In genomic region chr16:51224317-51224716, GRCh38 we compare ENCODE assay signal across 34 cellular contexts.
DNase-seq lines count a peak whose midpoint lies in the region; ATAC-seq, FAIRE-seq and TF ChIP-seq lines count a peak whose summit lies in the region.
"Had no signal": no experiment of that assay in that cellular context is flagged by ENCODE, and none has a peak within 500 bp of the region (broad histone marks: within the 10 kb centered on the region; RNA-seq: fewer than 3 reads in every experiment).

No MANE protein-coding gene starts in this region.

- no peak overlapping the region for H3K18ac ChIP-seq in H1 (ENCODE audit: extremely low read depth, low read length)

- H3K23ac ChIP-seq in H1 (ENCODE audit: insufficient read length): no peak overlapping the region

- CTCF ChIA-PET in HepG2 (lab: Yijun Ruan, JAX; ENCODE audit: low intra/inter-chr PET ratio, low total read pairs): no interaction called here
- CTCF ChIA-PET in H1 (lab: Charles Lee; ENCODE audit: partially characterized antibody): interaction anchor here (1.3 kb wide), 1 partner anchor 22 kb away, joined by 4 read pairs; no protein-coding TSS in a partner anchor
- CTCF ChIA-PET in PC-3 (lab: Charles Lee): no interaction called here

- H3F3A ChIP-seq in PC-3 (ENCODE audit: low read length, unreplicated experiment): no peaks in the 10 kb centered on the region

- POLR2A ChIA-PET in HepG2 (lab: Yijun Ruan, JAX) (no interaction called here), H1 (lab: Charles Lee; ENCODE audit: partially characterized antibody) (no interaction called here), PC-3 (lab: Charles Lee; ENCODE audit: unreplicated experiment) (no interaction called here)

- H3K4me3 ChIP-seq in HepG2 (replicated peaks in 1 of 3; ENCODE audit: insufficient read depth in 1 of 3, low read depth in 2 of 3, low read length in 3 of 3) (no peak overlapping the region), right lobe of liver (no peak overlapping the region), bronchial epithelial cell (ENCODE audit: low read depth, low read length) (no peak overlapping the region), H1 (ENCODE audit: extremely low read depth in 1 of 4, insufficient read depth in 2 of 4, low read depth in 3 of 4, low read length in 4 of 4) (no peak overlapping the region), esophagus muscularis mucosa (no peak overlapping the region), PC-3 (ENCODE audit: low read length) (no peak overlapping the region), upper lobe of left lung (no peak overlapping the region)
- H3K4me3 ChIP-seq: A549; BLaER1; BLaER1 treated with 17β-estradiol and CSF1 and Interleukin-3, amounts not matched to agents 10 nM and 100 nM had no signal

- TF ChIP-seq RAD21 in HepG2 (CRISPR knock-in tag; IDR thresholded peaks at IDR 0.05) (no peak), H1 (IDR thresholded peaks at IDR 0.05 in 1 of 2, conservative IDR thresholded peaks at IDR 0.05 in 1 of 2; ENCODE audit: low read depth in 2 of 2, low read length in 2 of 2) (no peak)

- H2AK5ac ChIP-seq in H1 (ENCODE audit: low read depth, low read length): no peak overlapping the region

- H3K14ac ChIP-seq in H1 (ENCODE audit: insufficient read length): no peak overlapping the region

- H2BK20ac ChIP-seq in H1 (ENCODE audit: low read length): no peak overlapping the region

- H3K4ac ChIP-seq in H1 (replicated peaks; ENCODE audit: insufficient read length, low read depth, low read length): no peak overlapping the region

- no peak overlapping the region for H3K9ac ChIP-seq in HepG2 (ENCODE audit: insufficient read depth, low read depth, low read length)
- no peak overlapping the region for H3K9ac ChIP-seq in H1 (replicated peaks in 1 of 4; ENCODE audit: extremely low read depth in 1 of 4, low read depth in 3 of 4, low read length in 3 of 4)
- H3K9ac ChIP-seq in PC-3 (ENCODE audit: low read length): no peak overlapping the region
- H3K9ac ChIP-seq: BLaER1; BLaER1 treated with 17β-estradiol and CSF1 and Interleukin-3, amounts not matched to agents 10 nM and 100 nM had no signal

- H3K4me2 ChIP-seq in HepG2 (ENCODE audit: low read depth, low read length) (no peak overlapping the region), H1 (ENCODE audit: insufficient read depth in 1 of 2, low read depth in 2 of 2, low read length in 2 of 2) (no peak overlapping the region), PC-3 (ENCODE audit: low read length) (no peak overlapping the region)
- H3K4me2 ChIP-seq: A549; BLaER1; BLaER1 treated with 17β-estradiol and CSF1 and Interleukin-3, amounts not matched to agents 10 nM and 100 nM had no signal

- no peak overlapping the region for H2BK120ac ChIP-seq in H1 (replicated peaks; ENCODE audit: low read depth, low read length)

- no peaks in the 10 kb centered on the region for H3K27me3 ChIP-seq in HepG2 (ENCODE audit: control insufficient read depth in 1 of 2, insufficient read depth in 2 of 2, low read length in 2 of 2)
- H3K27me3 ChIP-seq in right lobe of liver: no peaks in the 10 kb centered on the region
- H3K27me3 ChIP-seq in bronchial epithelial cell (ENCODE audit: control insufficient read depth, insufficient read depth, low read length): no peaks in the 10 kb centered on the region
- H3K27me3 ChIP-seq in H1 (replicated peaks in 1 of 4; ENCODE audit: control insufficient read depth in 3 of 4, extremely low read depth in 1 of 4, insufficient read depth in 3 of 4, low read length in 3 of 4): no peaks in the 10 kb centered on the region; a peak in 1 of 7 replicates
- H3K27me3 ChIP-seq in esophagus muscularis mucosa: peaks cover 0 to 4% (median 0%) of the 10 kb centered on the region in 4 donors
- no peaks in the 10 kb centered on the region for H3K27me3 ChIP-seq in PC-3 (ENCODE audit: low read length)
- no peaks in the 10 kb centered on the region for H3K27me3 ChIP-seq in upper lobe of left lung
- H3K27me3 ChIP-seq: BE2C; BLaER1; BLaER1 treated with 17β-estradiol and CSF1 and Interleukin-3, amounts not matched to agents 10 nM and 100 nM had no signal

- no peaks in the 10 kb centered on the region for H3K79me1 ChIP-seq in H1 (ENCODE audit: low read depth, low read length)

- H2AFZ ChIP-seq in HepG2 (ENCODE audit: low read length): no peak overlapping the region
- H2AFZ ChIP-seq in H1 (ENCODE audit: low read length): no peak overlapping the region
- no peak overlapping the region for H2AFZ ChIP-seq in PC-3 (ENCODE audit: low read length)

- peaks cover 9% of the 10 kb centered on the region for H3K4me1 ChIP-seq in HepG2 (ENCODE audit: insufficient read depth, low read length)
- no peaks in the 10 kb centered on the region for H3K4me1 ChIP-seq in right lobe of liver
- peaks cover 0 to 9% (median 3%) of the 10 kb centered on the region in 4 experiments; a peak in 4 of 7 replicates for H3K4me1 ChIP-seq in H1 (replicated peaks in 1 of 4; ENCODE audit: control insufficient read depth in 3 of 4, insufficient read depth in 4 of 4, low read length in 3 of 4)
- H3K4me1 ChIP-seq in esophagus muscularis mucosa: no peaks in the 10 kb centered on the region
- no peaks in the 10 kb centered on the region for H3K4me1 ChIP-seq in PC-3 (ENCODE audit: insufficient read depth, low read length)
- H3K4me1 ChIP-seq in upper lobe of left lung: no peaks in the 10 kb centered on the region
- H3K4me1 ChIP-seq: A549; BE2C; BLaER1; BLaER1 treated with 17β-estradiol and CSF1 and Interleukin-3, amounts not matched to agents 10 nM and 100 nM; Caco-2 had no signal

- H3K36me3 ChIP-seq in HepG2 (replicated peaks in 1 of 2; ENCODE audit: control insufficient read depth in 1 of 2, insufficient read depth in 2 of 2, low read length in 2 of 2) (no peaks in the 10 kb centered on the region), right lobe of liver (no peaks in the 10 kb centered on the region), bronchial epithelial cell (ENCODE audit: control insufficient read depth, insufficient read depth, low read length) (no peaks in the 10 kb centered on the region), H1 (ENCODE audit: control insufficient read depth in 2 of 4, insufficient read depth in 4 of 4, low read length in 3 of 4) (no peaks in the 10 kb centered on the region), esophagus muscularis mucosa (no peaks in the 10 kb centered on the region), PC-3 (ENCODE audit: low read depth, low read length) (no peaks in the 10 kb centered on the region), upper lobe of left lung (no peaks in the 10 kb centered on the region)
- H3K36me3 ChIP-seq: BE2C; BLaER1; BLaER1 treated with 17β-estradiol and CSF1 and Interleukin-3, amounts not matched to agents 10 nM and 100 nM had no signal

- no peak for FAIRE-seq in HepG2 (lab: Jason Lieb, UNC)
- peak; percentile 47 for FAIRE-seq in bronchial epithelial cell (lab: Jason Lieb, UNC)
- no peak for FAIRE-seq in H1 (lab: Jason Lieb, UNC)
- FAIRE-seq: A204.1, A549, D721Med had no signal

- no peak overlapping the region for H3K56ac ChIP-seq in H1 (replicated peaks; ENCODE audit: insufficient read length, low read depth, low read length)

- no peak overlapping the region for H4K5ac ChIP-seq in H1 (ENCODE audit: insufficient read length, low read depth, low read length)

- no peaks in the 10 kb centered on the region for H3K79me2 ChIP-seq in HepG2 (ENCODE audit: insufficient read depth, low read length)
- H3K79me2 ChIP-seq in H1 (ENCODE audit: control insufficient read depth in 1 of 2, insufficient read depth in 2 of 2, low read length in 2 of 2): no peaks in the 10 kb centered on the region
- no peaks in the 10 kb centered on the region for H3K79me2 ChIP-seq in PC-3 (ENCODE audit: low read length)

- in situ Hi-C loops in HepG2 (cut with HindIII; ENCODE audit: extremely low pct_ligation_motif_present, low pct_unique_long_range_greater_than_20kb): no loop called here

- H2BK15ac ChIP-seq in H1 (ENCODE audit: low read length): no peak overlapping the region

- no peak for TF ChIP-seq CTCF in HepG2 (CRISPR knock-in tag; IDR thresholded peaks at IDR 0.05)
- no peak for TF ChIP-seq CTCF in right lobe of liver (IDR thresholded peaks at IDR 0.05)
- no peak for TF ChIP-seq CTCF in bronchial epithelial cell (IDR thresholded peaks at IDR 0.05; ENCODE audit: insufficient read depth, low read length, severe bottlenecking)
- no peak for TF ChIP-seq CTCF in H1 (IDR thresholded peaks at IDR 0.05; ENCODE audit: control extremely low read depth in 1 of 3, insufficient read depth in 1 of 3, low read depth in 1 of 3, low read length in 3 of 3)
- TF ChIP-seq CTCF in esophagus muscularis mucosa (IDR thresholded peaks at IDR 0.05): no peak
- no peak for TF ChIP-seq CTCF in PC-3 (conservative IDR thresholded peaks at IDR 0.05; ENCODE audit: low read depth, low read length)
- no peak for TF ChIP-seq CTCF in upper lobe of left lung (IDR thresholded peaks at IDR 0.05)

- ATAC-seq in HepG2 (peak; percentile 25; the same call in 1 of the 3 replicates), right lobe of liver (no peak), HG02678 (IDR thresholded peaks at IDR 0.05; ENCODE audit: unreplicated experiment) (no peak), PC-3 (no peak), upper lobe of left lung (ENCODE audit: low FRiP score in 2 of 2) (no peak)
- ATAC-seq: A549; CD8-positive, alpha-beta T cell had no signal

- no peaks in the 10 kb centered on the region for H4K20me1 ChIP-seq in HepG2 (ENCODE audit: insufficient read depth, low read length)
- H4K20me1 ChIP-seq in H1 (replicated peaks in 1 of 2; ENCODE audit: control insufficient read depth in 1 of 2, insufficient read depth in 2 of 2, low read length in 2 of 2): no peaks in the 10 kb centered on the region
- H4K20me1 ChIP-seq in PC-3 (ENCODE audit: low read length): no peaks in the 10 kb centered on the region
- H4K20me1 ChIP-seq: BLaER1; BLaER1 treated with 17β-estradiol and CSF1 and Interleukin-3, amounts not matched to agents 10 nM and 100 nM had no signal

- no peak for TF ChIP-seq EP300 in HepG2 (IDR thresholded peaks at IDR 0.05; ENCODE audit: low read depth in 2 of 2, low read length in 2 of 2)
- TF ChIP-seq EP300 in HepG2 (CRISPR knock-in tag; IDR thresholded peaks at IDR 0.05; ENCODE audit: borderline replicate concordance): no peak
- TF ChIP-seq EP300 in H1 (IDR thresholded peaks at IDR 0.05; ENCODE audit: borderline replicate concordance in 1 of 2, low read depth in 2 of 2, low read length in 2 of 2): no peak
- no peak for TF ChIP-seq EP300 in esophagus muscularis mucosa (IDR thresholded peaks at IDR 0.05)
- no peak for TF ChIP-seq EP300 in upper lobe of left lung (IDR thresholded peaks at IDR 0.05)

- H4K91ac ChIP-seq in H1 (replicated peaks; ENCODE audit: insufficient read length, low read length): peak overlapping the region; percentile 25

- no peak for TF ChIP-seq POLR2A in HepG2 (IDR thresholded peaks at IDR 0.05; ENCODE audit: insufficient read depth in 1 of 2, low read depth in 2 of 2, low read length in 2 of 2)
- no peak for TF ChIP-seq POLR2A in right lobe of liver (IDR thresholded peaks at IDR 0.05)
- TF ChIP-seq POLR2A in H1 (IDR thresholded peaks at IDR 0.05; ENCODE audit: control extremely low read depth in 1 of 2, low read depth in 2 of 2, low read length in 2 of 2): no peak
- TF ChIP-seq POLR2A in esophagus muscularis mucosa (IDR thresholded peaks at IDR 0.05; ENCODE audit: low read depth): no peak
- TF ChIP-seq POLR2A in upper lobe of left lung (IDR thresholded peaks at IDR 0.05): no peak

- 79% methylated on average over 2 of the region's 2 CpGs for WGBS in HepG2 (ENCODE audit: low lambda C conversion rate)
- WGBS in right lobe of liver (ENCODE audit: insufficient coverage, low coverage, low lambda C conversion rate, missing lambda C conversion rate): 100% methylated on average over 1 of the region's 2 CpGs
- 91% methylated on average over 2 of the region's 2 CpGs; no CpG with 5 or more reads in 1 of the 2 experiments for WGBS in H1 (ENCODE audit: extremely low coverage in 1 of 2, insufficient coverage in 1 of 2, insufficient read length in 1 of 2, insufficient replicate concordance in 2 of 2, low coverage in 1 of 2, low lambda C conversion rate in 2 of 2, missing lambda C conversion rate in 1 of 2), 2 experiments
- 74% methylated on average over 2 of the region's 2 CpGs for WGBS in esophagus muscularis mucosa
- 86 to 89% methylated on average over 2 of the region's 2 CpGs for WGBS in upper lobe of left lung, 2 donors

- H3K23me2 ChIP-seq in H1 (ENCODE audit: low read depth, low read length): no peaks in the 10 kb centered on the region

- BruUV-seq in HepG2 (replicated peaks; lab: Mats Ljungman, UMichigan) (no TSS peak), PC-3 (replicated peaks; lab: Mats Ljungman, UMichigan) (no TSS peak)

- H2BK12ac ChIP-seq in H1 (ENCODE audit: low read depth, low read length): no peak overlapping the region; the same call in 1 of the 2 replicates

- H4K8ac ChIP-seq in H1 (ENCODE audit: extremely low read depth, insufficient read depth, low read length): no peak overlapping the region

- no peaks in the 10 kb centered on the region for H3K9me2 ChIP-seq in PC-3 (replicated peaks; ENCODE audit: low read length)

- intact Hi-C loops in HepG2 (cut with micrococcal nuclease; ENCODE audit: unreplicated experiment) (no loop called here), right lobe of liver (cut with DNase I) (no loop called here), esophagus muscularis mucosa (cut with DNase I) (no loop called here), PC-3 (cut with micrococcal nuclease) (no loop called here)

- H2BK5ac ChIP-seq in H1 (ENCODE audit: low read depth, low read length): no peak overlapping the region

- H3K9me3 ChIP-seq in HepG2 (ENCODE audit: low read length) (no peaks in the 10 kb centered on the region), right lobe of liver (no peaks in the 10 kb centered on the region), H1 (ENCODE audit: insufficient read depth in 2 of 2, low read depth in 1 of 2, low read length in 1 of 2) (no peaks in the 10 kb centered on the region), esophagus muscularis mucosa (no peaks in the 10 kb centered on the region), PC-3 (ENCODE audit: low read length) (no peaks in the 10 kb centered on the region), upper lobe of left lung (no peaks in the 10 kb centered on the region)
- H3K9me3 ChIP-seq: A549; BE2C; BLaER1; BLaER1 treated with 17β-estradiol and CSF1 and Interleukin-3, amounts not matched to agents 10 nM and 100 nM had no signal

- H3K27ac ChIP-seq in HepG2 (ENCODE audit: extremely low read length, insufficient read depth, low read length) (no peak overlapping the region), right lobe of liver (no peak overlapping the region), H1 (ENCODE audit: low read depth, low read length) (no peak overlapping the region), esophagus muscularis mucosa (replicated peaks in 1 of 4) (no peak overlapping the region), PC-3 (ENCODE audit: low read length) (no peak overlapping the region), upper lobe of left lung (no peak overlapping the region)
- H3K27ac ChIP-seq: 22Rv1; A549; BLaER1; BLaER1 treated with 17β-estradiol and CSF1 and Interleukin-3, amounts not matched to agents 10 nM and 100 nM; C4-2B had no signal

- DNase-seq in HepG2 (ENCODE audit: low spot score): no peak
- DNase-seq in right lobe of liver: no peak
- DNase-seq in bronchial epithelial cell (ENCODE audit: low read depth): no peak
- no peak for DNase-seq in H1 (ENCODE audit: low read depth in 1 of 2, low spot score in 2 of 2)
- DNase-seq in esophagus muscularis mucosa (ENCODE audit: extremely low spot score): peak; percentile 75
- DNase-seq in PC-3: no peak
- DNase-seq in upper lobe of left lung: no peak
- DNase-seq: 8988T; ACHN; AML-193; BE2C; C1 segment of cervical spinal cord; Caco-2; Calu3; CD4-positive, alpha-beta memory T cell; CD4-positive, alpha-beta T cell; CD4-positive, CD25-positive, alpha-beta regulatory T cell; CD8-positive, alpha-beta memory T cell; CD8-positive, alpha-beta T cell; COR-L47; DMS 273 treated with DMSO at 0.1 percent for 48 hours; DMS153; DMS53; DMS79; DND-41; EL had no signal
